ENCODE assay signal across 8 cellular contexts in the genomic region with DNA sequence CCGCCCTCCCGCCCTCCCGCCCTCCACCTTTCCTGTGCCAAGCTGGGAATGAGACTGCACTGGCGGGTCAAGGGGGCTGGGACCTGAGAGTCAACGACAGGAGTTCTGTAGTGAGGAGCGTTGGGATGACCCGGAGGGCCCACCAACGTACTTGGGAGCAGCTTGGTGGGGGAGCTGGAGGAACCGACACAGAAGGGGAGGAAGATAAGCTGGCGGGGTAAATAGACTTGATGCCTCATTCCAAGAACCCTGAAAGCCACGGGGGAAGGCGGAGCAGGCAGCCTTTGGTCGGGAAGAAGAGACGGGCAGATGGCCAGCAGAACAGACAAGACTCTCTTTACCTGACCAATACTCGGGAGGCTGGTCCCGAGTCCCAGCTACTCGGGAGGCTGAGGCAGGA. TPM values are rescaled to one million over a fixed set of nuclear protein-coding genes. Genes with fewer than 3 reads are reported as not detected.
DNase-seq lines count a peak whose midpoint lies in the region; ATAC-seq and TF ChIP-seq lines count a peak whose summit lies in the region.

No MANE protein-coding gene starts in this region.

- H3K4me2 ChIP-seq in fibroblast of lung (ENCODE audit: extremely low read depth, insufficient read depth, low read length): peak overlapping the region; percentile 75

- no peak for TF ChIP-seq CTCF in fibroblast of lung (conservative IDR thresholded peaks at IDR 0.05 in 1 of 2, IDR thresholded peaks at IDR 0.05 in 1 of 2; ENCODE audit: low read depth in 1 of 2, low read length in 2 of 2)

- H3K27me3 ChIP-seq in fibroblast of lung (ENCODE audit: control insufficient read depth, insufficient read depth, low read length) (peaks cover 8% of the 10 kb centered on the region), rectal smooth muscle tissue (ENCODE audit: control insufficient read depth, insufficient read depth, low read length) (no peaks in the 10 kb centered on the region)

- H3K4me3 ChIP-seq in fibroblast of lung (replicated peaks in 1 of 4; ENCODE audit: control extremely low read depth in 1 of 4, insufficient read depth in 1 of 4, low read depth in 3 of 4, low read length in 4 of 4) (peak overlapping the region in 3 of 4 experiments; percentile 12 to 64 (median 58)), rectal smooth muscle tissue (ENCODE audit: low read length) (peak overlapping the region; percentile 72)

- H3K27ac ChIP-seq in fibroblast of lung (ENCODE audit: insufficient read depth, low read length) (no peak overlapping the region), rectal smooth muscle tissue (ENCODE audit: low read depth, low read length) (no peak overlapping the region)

- H3K4me1 ChIP-seq in fibroblast of lung (ENCODE audit: control insufficient read depth, extremely low read depth, insufficient read depth, low read length) (no peaks in the 10 kb centered on the region), rectal smooth muscle tissue (ENCODE audit: control insufficient read depth, insufficient read depth, low read length) (no peaks in the 10 kb centered on the region)

- H4K20me1 ChIP-seq in fibroblast of lung (ENCODE audit: control insufficient read depth, extremely low read depth, insufficient read depth, low read length): no peaks in the 10 kb centered on the region

- no peak overlapping the region for H3K9ac ChIP-seq in fibroblast of lung (ENCODE audit: insufficient read depth, low read length)
- H3K9ac ChIP-seq in rectal smooth muscle tissue (ENCODE audit: low read length): no peak overlapping the region

- H3K9me3 ChIP-seq in fibroblast of lung (ENCODE audit: control insufficient read depth, insufficient read depth, low read depth, low read length): no peaks in the 10 kb centered on the region

- H2AFZ ChIP-seq in fibroblast of lung (ENCODE audit: low read length): peak overlapping the region; percentile 40

- ATAC-seq in SK-N-SH treated with all-trans-retinoic acid at 6 μM for 48 hours: peak; percentile 61
- ATAC-seq in GM21360 (IDR thresholded peaks at IDR 0.05; ENCODE audit: unreplicated experiment): no peak
- no peak for ATAC-seq in GM21367 (IDR thresholded peaks at IDR 0.05; ENCODE audit: unreplicated experiment)
- ATAC-seq in left lobe of liver: no peak
- no peak for ATAC-seq in GM18511 (IDR thresholded peaks at IDR 0.05; ENCODE audit: unreplicated experiment)

- H3K79me2 ChIP-seq in fibroblast of lung (ENCODE audit: control insufficient read depth, insufficient read depth, low read length): no peaks in the 10 kb centered on the region

- H3K36me3 ChIP-seq in fibroblast of lung (ENCODE audit: control insufficient read depth, insufficient read depth, low read length) (no peaks in the 10 kb centered on the region), rectal smooth muscle tissue (ENCODE audit: control insufficient read depth, insufficient read depth, low read length) (no peaks in the 10 kb centered on the region)

- peak; percentile 7 for DNase-seq in GM03348 (ENCODE audit: low spot score)
- peak; percentile 1 to 8 for DNase-seq in fibroblast of lung (ENCODE audit: low read depth in 2 of 2)
- no peak for DNase-seq in left lobe of liver (ENCODE audit: low spot score)

TF ChIP-seq in SK-N-SH treated with all-trans-retinoic acid at 6 μM for 48 hours, 23 proteins besides CTCF, POLR2A, EP300 and RAD21:
- TF ChIP-seq, protein P1, sequence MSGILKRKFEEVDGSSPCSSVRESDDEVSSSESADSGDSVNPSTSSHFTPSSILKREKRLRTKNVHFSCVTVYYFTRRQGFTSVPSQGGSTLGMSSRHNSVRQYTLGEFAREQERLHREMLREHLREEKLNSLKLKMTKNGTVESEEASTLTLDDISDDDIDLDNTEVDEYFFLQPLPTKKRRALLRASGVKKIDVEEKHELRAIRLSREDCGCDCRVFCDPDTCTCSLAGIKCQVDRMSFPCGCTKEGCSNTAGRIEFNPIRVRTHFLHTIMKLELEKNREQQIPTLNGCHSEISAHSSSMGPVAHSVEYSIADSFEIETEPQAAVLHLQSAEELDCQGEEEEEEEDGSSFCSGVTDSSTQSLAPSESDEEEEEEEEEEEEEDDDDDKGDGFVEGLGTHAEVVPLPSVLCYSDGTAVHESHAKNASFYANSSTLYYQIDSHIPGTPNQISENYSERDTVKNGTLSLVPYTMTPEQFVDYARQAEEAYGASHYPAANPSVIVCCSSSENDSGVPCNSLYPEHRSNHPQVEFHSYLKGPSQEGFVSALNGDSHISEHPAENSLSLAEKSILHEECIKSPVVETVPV (CRISPR knock-in tag; IDR thresholded peaks at IDR 0.05): peak; percentile 50; the same call in 1 of the 2 replicates
- TF ChIP-seq, protein P2, sequence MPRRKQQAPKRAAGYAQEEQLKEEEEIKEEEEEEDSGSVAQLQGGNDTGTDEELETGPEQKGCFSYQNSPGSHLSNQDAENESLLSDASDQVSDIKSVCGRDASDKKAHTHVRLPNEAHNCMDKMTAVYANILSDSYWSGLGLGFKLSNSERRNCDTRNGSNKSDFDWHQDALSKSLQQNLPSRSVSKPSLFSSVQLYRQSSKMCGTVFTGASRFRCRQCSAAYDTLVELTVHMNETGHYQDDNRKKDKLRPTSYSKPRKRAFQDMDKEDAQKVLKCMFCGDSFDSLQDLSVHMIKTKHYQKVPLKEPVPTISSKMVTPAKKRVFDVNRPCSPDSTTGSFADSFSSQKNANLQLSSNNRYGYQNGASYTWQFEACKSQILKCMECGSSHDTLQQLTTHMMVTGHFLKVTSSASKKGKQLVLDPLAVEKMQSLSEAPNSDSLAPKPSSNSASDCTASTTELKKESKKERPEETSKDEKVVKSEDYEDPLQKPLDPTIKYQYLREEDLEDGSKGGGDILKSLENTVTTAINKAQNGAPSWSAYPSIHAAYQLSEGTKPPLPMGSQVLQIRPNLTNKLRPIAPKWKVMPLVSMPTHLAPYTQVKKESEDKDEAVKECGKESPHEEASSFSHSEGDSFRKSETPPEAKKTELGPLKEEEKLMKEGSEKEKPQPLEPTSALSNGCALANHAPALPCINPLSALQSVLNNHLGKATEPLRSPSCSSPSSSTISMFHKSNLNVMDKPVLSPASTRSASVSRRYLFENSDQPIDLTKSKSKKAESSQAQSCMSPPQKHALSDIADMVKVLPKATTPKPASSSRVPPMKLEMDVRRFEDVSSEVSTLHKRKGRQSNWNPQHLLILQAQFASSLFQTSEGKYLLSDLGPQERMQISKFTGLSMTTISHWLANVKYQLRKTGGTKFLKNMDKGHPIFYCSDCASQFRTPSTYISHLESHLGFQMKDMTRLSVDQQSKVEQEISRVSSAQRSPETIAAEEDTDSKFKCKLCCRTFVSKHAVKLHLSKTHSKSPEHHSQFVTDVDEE (CRISPR knock-in tag; IDR thresholded peaks at IDR 0.05): no peak
TF ChIP-seq in SK-N-SH treated with all-trans-retinoic acid at 6 μM for 48 hours: peak in this region for 1.

RNA-seq across cellular contexts. Expression of a gene that starts 0.3 kb away (rescaled TPM):
- total RNA-seq in fibroblast of lung (27.7 and 43.8 TPM in 2 replicates), left lobe of liver (1.2 TPM)
- polyA plus RNA-seq in fibroblast of lung: 7.5 and 12.5 TPM in 2 replicates
- polyA plus RNA-seq in fibroblast of lung (2012): 9.7 and 10.5 TPM in 2 replicates
- 8.2 and 10.6 TPM in 2 replicates for polyA minus RNA-seq in fibroblast of lung (ENCODE audit: low replicate concordance)

Comparison
In these comparisons a context has a peak if more than half of its experiments do, and no peak if none do; other contexts are left out.
1. RNA of a gene that starts 0.3 kb away (total RNA-seq): 27.7 to 43.8 TPM in fibroblast of lung; 1.2 TPM in left lobe of liver (single experiment); every median in the first group is over 10 times any median in the second.